24 cellular contexts compared by ENCODE assay signal in genomic region chr3:191336833-191337232, GRCh38. TPM values are rescaled to one million over a fixed set of nuclear protein-coding genes. Genes with fewer than 3 reads are reported as not detected.
A peak's percentile ranks its signal among the peaks of the same experiment; 100 is the strongest.
DNase-seq lines count a peak whose midpoint lies in the region; ATAC-seq and TF ChIP-seq lines count a peak whose summit lies in the region.
"Had no signal": no experiment of that assay in that cellular context is flagged by ENCODE, and none has a peak within 500 bp of the region (broad histone marks: within the 10 kb centered on the region; RNA-seq: fewer than 3 reads in every experiment).

No MANE protein-coding gene starts in this region.

- peaks cover 3% of the 10 kb centered on the region for H3K36me3 Mint-ChIP-seq in memory B cell

- H3K27me3 Mint-ChIP-seq in memory B cell, result no peaks in the 10 kb centered on the region

- DNase-seq in memory B cell (ENCODE audit: low spot score in 2 of 2) (no peak), NCI-H2196 (lab: John Stamatoyannopoulos, UW; ENCODE audit: unreplicated experiment) (no peak), upper lobe of right lung (no peak)
- no peak for DNase-seq in activated naive CD4-positive, alpha-beta T cell (lab: John Stamatoyannopoulos, UW)
- DNase-seq: activated CD8-positive, alpha-beta memory T cell treated with anti-CD3 and anti-CD28 coated beads for 24 hours; erythroblast; left colon; mucosa of descending colon; NCI-H146; NCI-H226; NK-92 treated with Interleukin-12 subunit alpha and Interleukin-12 subunit beta, amount 100 ng/mL, for 24 hours; stimulated activated CD4-positive, alpha-beta T cell treated with anti-CD3 and anti-CD28 coated beads, Interleukin-2, amount 100 ng/mL, for 48 hours; testis; WERI-Rb-1 had no signal

- ATAC-seq in GM18511 (IDR thresholded peaks at IDR 0.05; ENCODE audit: unreplicated experiment) (peak; percentile 41), GM21526 (IDR thresholded peaks at IDR 0.05; ENCODE audit: low FRiP score, unreplicated experiment) (peak; percentile 46), HG03442 (IDR thresholded peaks at IDR 0.05; ENCODE audit: unreplicated experiment) (peak; percentile 41), memory B cell (ENCODE audit: low read depth) (peak; percentile 73), upper lobe of right lung (no peak), HG03135 (IDR thresholded peaks at IDR 0.05; ENCODE audit: unreplicated experiment) (no peak)
- ATAC-seq: gastroesophageal sphincter, left colon, mucosa of descending colon, Right ventricle myocardium inferior had no signal

- H3K36me3 ChIP-seq in upper lobe of right lung, result no peaks in the 10 kb centered on the region
- H3K36me3 ChIP-seq: gastroesophageal sphincter, WERI-Rb-1 had no signal

- H3K4me3 Mint-ChIP-seq in memory B cell, result peak overlapping the region; percentile 68
- H3K4me3 Mint-ChIP-seq: T-helper 1 cell treated with Interleukin-12 subunit alpha and Interleukin-12 subunit beta and Interleukin-4 antibody, amounts not matched to agents 30 μg/mL and 1 μg/mL, for 36 hours had no signal

- no peaks in the 10 kb centered on the region for H3K9me3 Mint-ChIP-seq in memory B cell
- H3K9me3 Mint-ChIP-seq: activated T-helper 2 cell treated with anti-CD3 and anti-CD28 coated beads, Interferon-gamma antibody, Interleukin-2, Interleukin-4, amounts not matched to agents 10 μg/mL and 5 μg/mL and 100 μg/mL, durations not matched to agents 14 hours and 24 hours and 36 hours; T-helper 1 cell treated with Interleukin-12 subunit alpha and Interleukin-12 subunit beta and Interleukin-4 antibody, amounts not matched to agents 30 μg/mL and 1 μg/mL, for 36 hours had no signal

- peaks cover 57% of the 10 kb centered on the region for H3K4me1 Mint-ChIP-seq in memory B cell

- no peaks in the 10 kb centered on the region for H3K9me3 ChIP-seq in upper lobe of right lung
- H3K9me3 ChIP-seq: gastroesophageal sphincter, mucosa of descending colon, testis had no signal

- intact Hi-C loops in upper lobe of right lung (cut with DNase I), result no loop called here

- no peaks in the 10 kb centered on the region for H3K27me3 ChIP-seq in upper lobe of right lung
- H3K27me3 ChIP-seq: gastroesophageal sphincter, testis had no signal

- peak overlapping the region; percentile 88 for H3K27ac Mint-ChIP-seq in memory B cell
- H3K27ac Mint-ChIP-seq: T-helper 1 cell treated with Interleukin-12 subunit alpha and Interleukin-12 subunit beta and Interleukin-4 antibody, amounts not matched to agents 30 μg/mL and 1 μg/mL, for 36 hours had no signal

- H3K4me1 ChIP-seq in upper lobe of right lung, result peaks cover 41% of the 10 kb centered on the region
- H3K4me1 ChIP-seq: testis had no signal

- no peak overlapping the region for H3K4me3 ChIP-seq in upper lobe of right lung
- H3K4me3 ChIP-seq: gastroesophageal sphincter, mucosa of descending colon, testis had no signal

- no peak for TF ChIP-seq CTCF in upper lobe of right lung (IDR thresholded peaks at IDR 0.05)

- H3K27ac ChIP-seq in upper lobe of right lung, result no peak overlapping the region
- H3K27ac ChIP-seq: gastroesophageal sphincter, testis, WERI-Rb-1 had no signal

RNA-seq across cellular contexts. Expression of gene UTS2B, which starts 6.5 kb away (rescaled TPM):
- 0.75 TPM for total RNA-seq in upper lobe of right lung
- total RNA-seq: cardiac septum, Daoy, left colon had no signal

RNA-seq across cellular contexts. Expression of gene CCDC50, which starts 7.6 kb away (rescaled TPM):
- total RNA-seq in upper lobe of right lung, result 73.2 TPM

Comparison
In these comparisons a context has a peak if more than half of its experiments do, and no peak if none do; other contexts are left out.
1. ATAC-seq: peak in GM18511 (single experiment), GM21526 (single experiment), HG03442 (single experiment) and memory B cell (single experiment); none in upper lobe of right lung (single experiment) and HG03135 (single experiment).